Comparison of ENCODE assay signal across 12 cellular contexts in the genomic region with DNA sequence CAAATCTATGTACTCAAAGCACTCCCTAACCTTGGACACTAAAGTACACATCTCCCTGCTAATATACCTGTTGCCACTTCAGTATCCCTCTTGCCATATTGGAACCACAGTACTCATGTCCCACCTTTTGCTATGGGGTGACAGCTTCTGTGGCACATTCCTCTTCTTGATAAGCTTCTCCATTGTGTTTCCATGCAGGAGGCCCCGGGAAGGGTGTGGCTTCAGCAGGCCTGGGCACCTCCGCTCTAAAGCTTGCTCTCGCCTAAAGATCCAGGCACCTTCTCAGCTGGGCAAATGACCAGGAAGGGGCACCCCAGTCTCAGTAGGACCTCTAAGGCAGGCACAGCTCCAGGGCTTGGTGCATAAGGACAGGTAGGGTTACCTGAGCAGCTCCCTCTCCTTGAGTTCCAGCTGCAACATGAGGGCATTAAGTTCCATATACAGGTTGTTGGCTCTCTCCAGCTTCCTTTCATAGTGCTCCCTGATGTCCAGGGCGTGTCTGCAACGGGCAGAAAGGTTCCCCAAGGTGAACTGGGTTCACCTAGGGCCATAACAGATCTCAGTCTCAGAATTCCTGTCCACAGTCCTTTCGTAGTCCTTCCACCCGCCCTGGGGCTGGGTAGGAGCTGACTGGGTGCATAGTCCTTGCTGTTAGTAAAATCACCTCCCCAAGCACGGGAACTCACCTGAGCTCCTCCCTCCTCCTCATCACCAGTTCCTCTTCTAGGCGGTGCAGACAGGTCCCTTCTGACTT. TPM values are rescaled to one million over a fixed set of nuclear protein-coding genes. Genes with fewer than 3 reads are reported as not detected.
DNase-seq lines count a peak whose midpoint lies in the region; ATAC-seq, FAIRE-seq and TF ChIP-seq lines count a peak whose summit lies in the region.
"Had no signal": no experiment of that assay in that cellular context is flagged by ENCODE, and none has a peak within 500 bp of the region (broad histone marks: within the 10 kb centered on the region; RNA-seq: fewer than 3 reads in every experiment).

No MANE protein-coding gene starts in this region.

- WGBS in K562 (ENCODE audit: insufficient coverage, low coverage, missing lambda C conversion rate), result 67% methylated on average over 9 of the region's 9 CpGs

- BruUV-seq in HCT116 (replicated peaks; lab: Mats Ljungman, UMichigan) (TSS peak; percentile 37), K562 (replicated peaks; lab: Mats Ljungman, UMichigan) (no TSS peak)

- H3K4me2 ChIP-seq in HCT116 (ENCODE audit: low read length) (no peak overlapping the region), K562 (ENCODE audit: insufficient read depth, low read length) (no peak overlapping the region)

- no peak overlapping the region for H3K27ac ChIP-seq in CD8-positive, alpha-beta T cell (ENCODE audit: low read depth, low read length)
- H3K27ac ChIP-seq in HCT116 (ENCODE audit: low read depth, low read length) (peak overlapping the region; percentile 19; the same call in 1 of the 2 replicates), K562 (ENCODE audit: extremely low read depth, low read depth, low read length) (no peak overlapping the region), mucosa of rectum (ENCODE audit: low read depth in 2 of 2, low read length in 2 of 2) (peak overlapping the region; percentile 58 to 63)

- peaks cover 3% of the 10 kb centered on the region for H3K9me1 ChIP-seq in K562 (ENCODE audit: control insufficient read depth, insufficient read depth, low read length)

- TF ChIP-seq RAD21 in HCT116 (IDR thresholded peaks at IDR 0.05; ENCODE audit: low read depth), result no peak
- TF ChIP-seq RAD21 in K562 (CRISPR knock-in tag; conservative IDR thresholded peaks at IDR 0.05 in 1 of 2, IDR thresholded peaks at IDR 0.05 in 1 of 2), result no peak

- H3K4me3 ChIP-seq in CD8-positive, alpha-beta T cell (ENCODE audit: low read depth, low read length), result no peak overlapping the region
- H3K4me3 ChIP-seq in HCT116 (replicated peaks in 1 of 2; ENCODE audit: low read depth in 1 of 2, low read length in 2 of 2) (no peak overlapping the region), K562 (no peak overlapping the region), mucosa of rectum (ENCODE audit: low read length in 2 of 2) (no peak overlapping the region)
- H3K4me3 ChIP-seq: MG63 had no signal

- H3K27me3 Mint-ChIP-seq in CD8-positive, alpha-beta T cell (ENCODE audit: low read depth), result no peaks in the 10 kb centered on the region

- POLR2A ChIA-PET in CD8-positive, alpha-beta T cell (lab: Charles Lee), result interaction anchor here (0.5 to 1.7 kb wide), 4 partner anchors 9 to 420 kb away, joined by 3 to 9 read pairs (median 3); a partner anchor contains a TSS
- POLR2A ChIA-PET in HCT116 (lab: Charles Lee), result interaction anchor here (0.9 to 1.1 kb wide), 2 partner anchors 8 to 104 kb away, joined by 3 to 5 read pairs; a partner anchor contains a TSS
- POLR2A ChIA-PET in K562 (lab: Yijun Ruan, JAX), result interaction anchor here (0.6 to 7.1 kb wide), 11 partner anchors 9 to 427 kb away, joined by 3 to 99 read pairs (median 4); a partner anchor contains a TSS

- no peaks in the 10 kb centered on the region for H3K4me1 ChIP-seq in CD8-positive, alpha-beta T cell (ENCODE audit: insufficient read depth, low read length)
- H3K4me1 ChIP-seq in HCT116 (ENCODE audit: control insufficient read depth in 1 of 2, insufficient read depth in 2 of 2, low read length in 2 of 2) (peaks cover 0 to 31% of the 10 kb centered on the region in 2 experiments; a peak in 2 of 4 replicates), K562 (replicated peaks in 1 of 2; ENCODE audit: control insufficient read depth in 2 of 2, insufficient read depth in 2 of 2, low read length in 2 of 2) (peaks cover 0 to 11% of the 10 kb centered on the region in 2 experiments; a peak in 2 of 5 replicates), mucosa of rectum (ENCODE audit: control insufficient read depth in 2 of 2, insufficient read depth in 2 of 2, low read length in 2 of 2) (peaks cover 4 to 23% of the 10 kb centered on the region in 2 donors)

- peaks cover 13% of the 10 kb centered on the region for H3K4me1 Mint-ChIP-seq in CD8-positive, alpha-beta T cell (ENCODE audit: low read depth)

- H3K36me3 ChIP-seq in CD8-positive, alpha-beta T cell (ENCODE audit: insufficient read depth, low read length), result peaks cover 54% of the 10 kb centered on the region
- H3K36me3 ChIP-seq in HCT116 (ENCODE audit: control insufficient read depth in 1 of 2, insufficient read depth in 2 of 2, low read length in 2 of 2) (peaks cover 38 to 59% of the 10 kb centered on the region in 2 experiments), K562 (ENCODE audit: control insufficient read depth, insufficient read depth, low read length) (peaks cover 88% of the 10 kb centered on the region), mucosa of rectum (ENCODE audit: control insufficient read depth in 2 of 2, insufficient read depth in 2 of 2, low read length in 2 of 2) (peaks cover 53 to 64% of the 10 kb centered on the region in 2 donors)

- no peak for TF ChIP-seq EP300 in K562 (IDR thresholded peaks at IDR 0.05; ENCODE audit: low read length)

- RAD21 ChIA-PET in HCT116 (lab: Charles Lee; ENCODE audit: low non-redundant PET in 1 of 2, low total read pairs in 2 of 2, uncharacterized antibody in 2 of 2, unreplicated experiment in 2 of 2), result no interaction called here

- H2AFZ ChIP-seq in HCT116 (ENCODE audit: low read depth, low read length, poor library complexity, severe bottlenecking) (no peak overlapping the region), K562 (ENCODE audit: low read depth, low read length) (no peak overlapping the region)

- H4K20me1 ChIP-seq in HCT116 (ENCODE audit: insufficient read depth) (peaks cover 17% of the 10 kb centered on the region; the same call in 1 of the 2 replicates), K562 (replicated peaks; ENCODE audit: control insufficient read depth, insufficient read depth, low read length) (peaks cover 8% of the 10 kb centered on the region)

- no peaks in the 10 kb centered on the region for H3K9me3 Mint-ChIP-seq in CD8-positive, alpha-beta T cell

- TF ChIP-seq POLR2A in HCT116 (IDR thresholded peaks at IDR 0.05; ENCODE audit: borderline replicate concordance, extremely low read depth, insufficient read depth, insufficient read length) (no peak), K562 (conservative IDR thresholded peaks at IDR 0.05) (peak; percentile 54)

- in situ Hi-C loops in K562 (cut with MboI), result no loop called here

- peaks cover 25% of the 10 kb centered on the region for H3K79me2 ChIP-seq in HCT116 (ENCODE audit: insufficient read depth, low read length)
- 0 out of 3 replicates have a peak, but pooled peaks cover 3% of the 10 kb centered on the region for H3K79me2 ChIP-seq in K562 (ENCODE audit: control insufficient read depth, insufficient read depth, low read length)

- no peak overlapping the region for H3K4me3 Mint-ChIP-seq in CD8-positive, alpha-beta T cell

- H3K36me3 Mint-ChIP-seq in CD8-positive, alpha-beta T cell, result peaks cover 77% of the 10 kb centered on the region

- ATAC-seq in CD8-positive, alpha-beta T cell, result no peak
- ATAC-seq in HCT116 (peak; percentile 14; the same call in 1 of the 2 replicates), K562 (peak; percentile 2), GM21360 (IDR thresholded peaks at IDR 0.05; ENCODE audit: unreplicated experiment) (no peak), HG02852 (IDR thresholded peaks at IDR 0.05; ENCODE audit: unreplicated experiment) (no peak)

- DNase-seq in CD8-positive, alpha-beta T cell, result no peak
- no peak for DNase-seq in HCT116 (ENCODE audit: low read depth, low spot score)
- DNase-seq in K562 (ENCODE audit: extremely low read depth in 1 of 4, low spot score in 3 of 4), result no peak
- no peak for DNase-seq in iPS-NIHi11 (ENCODE audit: low spot score)
- DNase-seq in hippocampal formation (lab: John Stamatoyannopoulos, UW), result no peak
- DNase-seq: effector CD8-positive, alpha-beta T cell; kidney glomerular epithelial cell; MG63 had no signal

- no peak overlapping the region for H3K9ac ChIP-seq in HCT116 (ENCODE audit: low read length)
- H3K9ac ChIP-seq in K562 (ENCODE audit: insufficient read depth in 1 of 2, low read depth in 2 of 2, low read length in 2 of 2), result no peak overlapping the region
- no peak overlapping the region for H3K9ac ChIP-seq in mucosa of rectum (ENCODE audit: low read depth in 1 of 2, low read length in 2 of 2)

- CTCF ChIA-PET in CD8-positive, alpha-beta T cell (lab: Charles Lee), result interaction anchor here (1.0 to 2.5 kb wide), 2 partner anchors 10 to 21 kb away, joined by 3 to 11 read pairs; no protein-coding TSS in a partner anchor
- CTCF ChIA-PET in HCT116 (lab: Charles Lee) (no interaction called here), K562 (lab: Yijun Ruan, JAX; ENCODE audit: low intra/inter-chr PET ratio) (no interaction called here)

- intact Hi-C loops in CD8-positive, alpha-beta T cell (cut with DNase I, micrococcal nuclease), result loop anchor here in 1 of 2 experiments (2.0 kb wide), 1 partner anchor 25 kb away; no protein-coding TSS in a partner anchor
- intact Hi-C loops in HCT116 (cut with micrococcal nuclease) (no loop called here), K562 (cut with micrococcal nuclease) (no loop called here)

- H3K27me3 ChIP-seq in CD8-positive, alpha-beta T cell (ENCODE audit: insufficient read depth, low read length), result no peaks in the 10 kb centered on the region
- no peaks in the 10 kb centered on the region for H3K27me3 ChIP-seq in HCT116 (ENCODE audit: insufficient read depth, low read length)
- no peaks in the 10 kb centered on the region for H3K27me3 ChIP-seq in K562 (ENCODE audit: control insufficient read depth in 2 of 2, insufficient read depth in 2 of 2, low read length in 2 of 2)
- no peaks in the 10 kb centered on the region for H3K27me3 ChIP-seq in mucosa of rectum (ENCODE audit: control insufficient read depth in 2 of 2, insufficient read depth in 2 of 2, low read length in 2 of 2)
- H3K27me3 ChIP-seq: MG63 had no signal

- H3K27ac Mint-ChIP-seq in CD8-positive, alpha-beta T cell, result peak overlapping the region; percentile 46

- TF ChIP-seq CTCF in CD8-positive, alpha-beta T cell (IDR thresholded peaks at IDR 0.05), result no peak
- no peak for TF ChIP-seq CTCF in HCT116 (IDR thresholded peaks at IDR 0.05 in 2 of 3, conservative IDR thresholded peaks at IDR 0.05 in 1 of 3; ENCODE audit: borderline replicate concordance in 1 of 3, insufficient read depth in 1 of 3, low read depth in 2 of 3, low read length in 2 of 3)
- TF ChIP-seq CTCF in K562 (IDR thresholded peaks at IDR 0.05 in 2 of 3, conservative IDR thresholded peaks at IDR 0.05 in 1 of 3; ENCODE audit: insufficient read depth in 2 of 3, low read depth in 1 of 3, low read length in 3 of 3), result no peak

- no peaks in the 10 kb centered on the region for H3K9me3 ChIP-seq in CD8-positive, alpha-beta T cell (ENCODE audit: low read length)
- no peaks in the 10 kb centered on the region for H3K9me3 ChIP-seq in HCT116 (ENCODE audit: control insufficient read depth in 1 of 2, insufficient read depth in 1 of 2, low read depth in 1 of 2, low read length in 2 of 2)
- no peaks in the 10 kb centered on the region for H3K9me3 ChIP-seq in K562 (replicated peaks; ENCODE audit: control insufficient read depth, insufficient read depth, low read depth, low read length)
- H3K9me3 ChIP-seq in mucosa of rectum (ENCODE audit: control insufficient read depth in 2 of 2, low read length in 2 of 2), result no peaks in the 10 kb centered on the region
- H3K9me3 ChIP-seq: MG63 had no signal

- no peaks in the 10 kb centered on the region for H3K9me2 ChIP-seq in HCT116 (ENCODE audit: insufficient read depth)

- peak; percentile 29 for FAIRE-seq in K562 (lab: Jason Lieb, UNC)

RNA-seq across cellular contexts. Expression of a gene that starts 15.9 kb away (rescaled TPM):
- total RNA-seq in CD8-positive, alpha-beta T cell, result 10 to 100 TPM; 11.1 to 12.9 TPM
- 16.3 TPM for total RNA-seq in HCT116 (2021; ENCODE audit: unreplicated experiment)
- polyA plus RNA-seq in HCT116 (2012), result 12.8 and 17.1 TPM in 2 replicates
- total RNA-seq in K562 (2011; cell fraction: chromatin; rRNA removed; ENCODE audit: low replicate concordance), result 10.8 and 23.0 TPM in 2 replicates
- 12.2 and 17.2 TPM in 2 replicates for total RNA-seq in K562 (2011; cell fraction: nucleolus; rRNA removed)
- total RNA-seq in K562 (2011; cell fraction: nucleoplasm; rRNA removed), result 9.6 and 12.4 TPM in 2 replicates
- 1.1 and 1.3 TPM in 2 replicates for total RNA-seq in K562 (2014; rRNA removed)
- total RNA-seq in K562 (2014; rRNA removed; fragmentation: Illumina TruSeq; extraction: Trizol), result 0.93 and 1.1 TPM in 2 replicates
- 1.6 and 1.9 TPM in 2 replicates for total RNA-seq in K562 (2015; rRNA removed; fragmentation: Illumina TruSeq; extraction: Trizol)
- total RNA-seq in K562 (2021), result 2.1 and 2.6 TPM in 2 replicates
- 1.7 and 2.2 TPM in 2 replicates for polyA plus RNA-seq in K562 (2011; rRNA removed)
- polyA plus RNA-seq in K562 (2011; cell fraction: cytosol; rRNA removed), result 1.7 and 3.8 TPM in 2 replicates
- polyA plus RNA-seq in K562 (2011; cell fraction: nucleus; rRNA removed), result 15.6 and 23.0 TPM in 2 replicates
- polyA plus RNA-seq in K562 (2012), result 4.6 and 6.4 TPM in 2 replicates
- polyA plus RNA-seq in K562 (2014; fragmentation: Illumina TruSeq; extraction: Trizol), result 1.3 and 1.8 TPM in 2 replicates
- under 1 TPM; 0.10 to 0.46 TPM for polyA plus RNA-seq in K562 (2014; fragmentation: Nextera tagmentation; extraction: Ambion mirVana)
- 1.1 and 2.4 TPM in 2 replicates for polyA plus RNA-seq in K562 (2014; rRNA removed)
- 1.8 and 2.8 TPM in 2 replicates for polyA minus RNA-seq in K562 (2011; rRNA and poly(A)+ RNA removed)
- 1.4 and 1.5 TPM in 2 replicates for polyA minus RNA-seq in K562 (2011; cell fraction: cytosol; rRNA and poly(A)+ RNA removed)
- 3.4 TPM in 2 replicates for polyA minus RNA-seq in K562 (2011; cell fraction: nucleus; rRNA and poly(A)+ RNA removed)

RNA-seq across cellular contexts. Expression of a gene that starts 17.7 kb away (rescaled TPM):
- total RNA-seq in CD8-positive, alpha-beta T cell, result 10 to 100 TPM; 22.9 to 23.9 TPM
- total RNA-seq in HCT116 (2021; ENCODE audit: unreplicated experiment), result 40.1 TPM
- polyA plus RNA-seq in HCT116 (2012), result 36.9 and 47.0 TPM in 2 replicates
- 87.5 and 179 TPM in 2 replicates for total RNA-seq in K562 (2011; cell fraction: chromatin; rRNA removed; ENCODE audit: low replicate concordance)
- total RNA-seq in K562 (2011; cell fraction: nucleolus; rRNA removed), result 124 and 126 TPM in 2 replicates
- total RNA-seq in K562 (2011; cell fraction: nucleoplasm; rRNA removed), result 113 and 115 TPM in 2 replicates
- total RNA-seq in K562 (2014; rRNA removed), result 63.1 and 75.7 TPM in 2 replicates
- 21.0 and 25.2 TPM in 2 replicates for total RNA-seq in K562 (2014; rRNA removed; fragmentation: Illumina TruSeq; extraction: Trizol)
- total RNA-seq in K562 (2015; rRNA removed; fragmentation: Illumina TruSeq; extraction: Trizol), result 54.6 and 56.5 TPM in 2 replicates
- total RNA-seq in K562 (2021), result 55.4 and 59.2 TPM in 2 replicates
- 40.4 and 55.0 TPM in 2 replicates for polyA plus RNA-seq in K562 (2011; rRNA removed)
- polyA plus RNA-seq in K562 (2011; cell fraction: cytosol; rRNA removed), result 69.6 and 99.9 TPM in 2 replicates
- polyA plus RNA-seq in K562 (2011; cell fraction: nucleus; rRNA removed), result 222 and 277 TPM in 2 replicates
- polyA plus RNA-seq in K562 (2012), result 56.1 and 59.4 TPM in 2 replicates
- 44.6 and 51.6 TPM in 2 replicates for polyA plus RNA-seq in K562 (2014; fragmentation: Illumina TruSeq; extraction: Trizol)
- 10 to 100 TPM in 1 of 2 experiments, 1 to 10 TPM in 1; 5.6 to 16.6 TPM for polyA plus RNA-seq in K562 (2014; fragmentation: Nextera tagmentation; extraction: Ambion mirVana)
- 68.7 and 69.0 TPM in 2 replicates for polyA plus RNA-seq in K562 (2014; rRNA removed)
- 20.1 and 22.4 TPM in 2 replicates for polyA minus RNA-seq in K562 (2011; rRNA and poly(A)+ RNA removed)
- polyA minus RNA-seq in K562 (2011; cell fraction: cytosol; rRNA and poly(A)+ RNA removed), result 17.8 and 20.6 TPM in 2 replicates
- polyA minus RNA-seq in K562 (2011; cell fraction: nucleus; rRNA and poly(A)+ RNA removed), result 45.2 and 71.4 TPM in 2 replicates

RNA-seq across cellular contexts. Expression of a gene that starts 23.9 kb away (rescaled TPM):
- not detected for total RNA-seq in CD8-positive, alpha-beta T cell
- not detected for total RNA-seq in HCT116 (2021; ENCODE audit: unreplicated experiment)
- 0.18 and 0.22 TPM in 2 replicates for polyA plus RNA-seq in HCT116 (2012)
- total RNA-seq in K562 (2011; cell fraction: chromatin; rRNA removed; ENCODE audit: low replicate concordance), result not detected in 2 replicates
- total RNA-seq in K562 (2011; cell fraction: nucleolus; rRNA removed), result not detected in 2 replicates
- not detected in 2 replicates for total RNA-seq in K562 (2011; cell fraction: nucleoplasm; rRNA removed)
- not detected in 2 replicates for total RNA-seq in K562 (2014; rRNA removed)
- not detected in 2 replicates for total RNA-seq in K562 (2014; rRNA removed; fragmentation: Illumina TruSeq; extraction: Trizol)
- not detected in 2 replicates for total RNA-seq in K562 (2015; rRNA removed; fragmentation: Illumina TruSeq; extraction: Trizol)
- total RNA-seq in K562 (2021), result not detected in 2 replicates
- not detected in 2 replicates for polyA plus RNA-seq in K562 (2011; rRNA removed)
- 0.28 TPM in 1 of 2 replicates, not detected in the other for polyA plus RNA-seq in K562 (2011; cell fraction: cytosol; rRNA removed)
- polyA plus RNA-seq in K562 (2011; cell fraction: nucleus; rRNA removed), result not detected in 2 replicates
- polyA plus RNA-seq in K562 (2012), result 0.55 TPM in 1 of 2 replicates, not detected in the other
- 0.55 TPM in 1 of 2 replicates, not detected in the other for polyA plus RNA-seq in K562 (2014; fragmentation: Illumina TruSeq; extraction: Trizol)
- polyA plus RNA-seq in K562 (2014; fragmentation: Nextera tagmentation; extraction: Ambion mirVana), result under 1 TPM in 1 of 2 experiments, not detected in 1; 0.15 TPM
- polyA plus RNA-seq in K562 (2014; rRNA removed), result 1.2 TPM in 1 of 2 replicates, not detected in the other
- not detected in 2 replicates for polyA minus RNA-seq in K562 (2011; rRNA and poly(A)+ RNA removed)
- not detected in 2 replicates for polyA minus RNA-seq in K562 (2011; cell fraction: cytosol; rRNA and poly(A)+ RNA removed)
- polyA minus RNA-seq in K562 (2011; cell fraction: nucleus; rRNA and poly(A)+ RNA removed), result not detected in 2 replicates
- total RNA-seq: RPMI7951 had no signal

RNA-seq across cellular contexts. Expression of a gene that starts 31.5 kb away (rescaled TPM):
- total RNA-seq in CD8-positive, alpha-beta T cell, result 1,000 to 10,000 TPM; 1,250 to 1,255 TPM
- 856 TPM for total RNA-seq in HCT116 (2021; ENCODE audit: unreplicated experiment)
- polyA plus RNA-seq in HCT116 (2012), result 944 and 957 TPM in 2 replicates
- 880 and 1,252 TPM in 2 replicates for total RNA-seq in K562 (2011; cell fraction: chromatin; rRNA removed; ENCODE audit: low replicate concordance)
- 429 and 447 TPM in 2 replicates for total RNA-seq in K562 (2011; cell fraction: nucleolus; rRNA removed)
- 778 and 1,039 TPM in 2 replicates for total RNA-seq in K562 (2011; cell fraction: nucleoplasm; rRNA removed)
- total RNA-seq in K562 (2014; rRNA removed), result 130 and 137 TPM in 2 replicates
- 190 and 191 TPM in 2 replicates for total RNA-seq in K562 (2014; rRNA removed; fragmentation: Illumina TruSeq; extraction: Trizol)
- total RNA-seq in K562 (2015; rRNA removed; fragmentation: Illumina TruSeq; extraction: Trizol), result 181 and 194 TPM in 2 replicates
- 748 and 810 TPM in 2 replicates for total RNA-seq in K562 (2021)
- 340 and 350 TPM in 2 replicates for polyA plus RNA-seq in K562 (2011; rRNA removed)
- polyA plus RNA-seq in K562 (2011; cell fraction: cytosol; rRNA removed), result 351 and 484 TPM in 2 replicates
- 548 and 674 TPM in 2 replicates for polyA plus RNA-seq in K562 (2011; cell fraction: nucleus; rRNA removed)
- polyA plus RNA-seq in K562 (2012), result 804 and 1,240 TPM in 2 replicates
- polyA plus RNA-seq in K562 (2014; fragmentation: Illumina TruSeq; extraction: Trizol), result 802 and 831 TPM in 2 replicates
- polyA plus RNA-seq in K562 (2014; fragmentation: Nextera tagmentation; extraction: Ambion mirVana), result 100 to 1,000 TPM; 254 to 328 TPM
- polyA plus RNA-seq in K562 (2014; rRNA removed), result 356 and 362 TPM in 2 replicates
- 583 and 666 TPM in 2 replicates for polyA minus RNA-seq in K562 (2011; rRNA and poly(A)+ RNA removed)
- polyA minus RNA-seq in K562 (2011; cell fraction: cytosol; rRNA and poly(A)+ RNA removed), result 634 and 719 TPM in 2 replicates
- polyA minus RNA-seq in K562 (2011; cell fraction: nucleus; rRNA and poly(A)+ RNA removed), result 190 and 332 TPM in 2 replicates

RNA-seq across cellular contexts. Expression of a gene that starts 41.9 kb away (rescaled TPM):
- total RNA-seq in CD8-positive, alpha-beta T cell, result 100 to 1,000 TPM; 131 to 155 TPM
- total RNA-seq in HCT116 (2021; ENCODE audit: unreplicated experiment) (216 TPM), K562 (2014; rRNA removed) (117 and 153 TPM in 2 replicates), K562 (2014; rRNA removed; fragmentation: Illumina TruSeq; extraction: Trizol) (202 and 204 TPM in 2 replicates), K562 (2015; rRNA removed; fragmentation: Illumina TruSeq; extraction: Trizol) (226 and 244 TPM in 2 replicates), K562 (2021) (329 and 341 TPM in 2 replicates)
- 262 and 298 TPM in 2 replicates for polyA plus RNA-seq in HCT116 (2012)
- total RNA-seq in K562 (2011; cell fraction: chromatin; rRNA removed; ENCODE audit: low replicate concordance), result 126 and 173 TPM in 2 replicates
- 112 and 130 TPM in 2 replicates for total RNA-seq in K562 (2011; cell fraction: nucleolus; rRNA removed)
- total RNA-seq in K562 (2011; cell fraction: nucleoplasm; rRNA removed), result 168 and 231 TPM in 2 replicates
- polyA plus RNA-seq in K562 (2011; rRNA removed) (209 and 216 TPM in 2 replicates), K562 (2014; fragmentation: Illumina TruSeq; extraction: Trizol) (527 and 637 TPM in 2 replicates), K562 (2014; fragmentation: Nextera tagmentation; extraction: Ambion mirVana) (100 to 1,000 TPM; 570 to 835 TPM), K562 (2014; rRNA removed) (285 and 301 TPM in 2 replicates)
- polyA plus RNA-seq in K562 (2011; cell fraction: cytosol; rRNA removed), result 197 and 292 TPM in 2 replicates
- polyA plus RNA-seq in K562 (2011; cell fraction: nucleus; rRNA removed), result 86.9 and 121 TPM in 2 replicates
- 406 and 466 TPM in 2 replicates for polyA plus RNA-seq in K562 (2012)
- polyA minus RNA-seq in K562 (2011; rRNA and poly(A)+ RNA removed), result 115 and 148 TPM in 2 replicates
- polyA minus RNA-seq in K562 (2011; cell fraction: cytosol; rRNA and poly(A)+ RNA removed), result 79.5 and 100 TPM in 2 replicates
- polyA minus RNA-seq in K562 (2011; cell fraction: nucleus; rRNA and poly(A)+ RNA removed), result 31.2 and 56.0 TPM in 2 replicates

Comparison
In these comparisons a context has a peak if more than half of its experiments do, and no peak if none do; other contexts are left out.
1. ATAC-seq: peak in HCT116 (single experiment) and K562 (single experiment); none in CD8-positive, alpha-beta T cell (single experiment), GM21360 (single experiment) and HG02852 (single experiment).
2. H3K27ac ChIP-seq: peak in HCT116 (single experiment) and mucosa of rectum (2 of 2); none in CD8-positive, alpha-beta T cell (single experiment) and K562 (single experiment).